10 cellular contexts compared by ENCODE assay signal in genomic region chr17:44901323-44901965, GRCh38. TPM values are rescaled to one million over a fixed set of nuclear protein-coding genes. Genes with fewer than 3 reads are reported as not detected.
DNase-seq lines count a peak whose midpoint lies in the region; TF ChIP-seq lines count a peak whose summit lies in the region.
"Had no signal": no experiment of that assay in that cellular context is flagged by ENCODE, and none has a peak within 500 bp of the region (broad histone marks: within the 10 kb centered on the region; RNA-seq: fewer than 3 reads in every experiment).

No MANE protein-coding gene starts in this region.

- H3K4me3 ChIP-seq in BJ (ENCODE audit: low read depth, low read length) (no peak overlapping the region), adrenal gland (no peak overlapping the region)
- H3K4me3 ChIP-seq: skin epidermis, thoracic aorta had no signal

- intact Hi-C loops in adrenal gland (cut with DNase I) (no loop called here), head of caudate nucleus (cut with DNase I) (no loop called here)

- no peak for TF ChIP-seq POLR2A in adrenal gland (IDR thresholded peaks at IDR 0.05)

- H3K36me3 ChIP-seq in BJ (ENCODE audit: control insufficient read depth, insufficient read depth, low read length), result no peaks in the 10 kb centered on the region
- H3K36me3 ChIP-seq in adrenal gland (replicated peaks in 1 of 2), result no peaks in the 10 kb centered on the region
- H3K36me3 ChIP-seq: thoracic aorta had no signal

- H3K27ac ChIP-seq in adrenal gland, result peak overlapping the region; percentile 55 to 97 (median 70)
- H3K27ac ChIP-seq: thoracic aorta had no signal

- 46 to 60% (median 56%) methylated on average over 5 of the region's 5 CpGs for WGBS in adrenal gland, 4 donors

- POLR2A ChIA-PET in BJ (lab: Charles Lee), result no interaction called here

- H3K27me3 ChIP-seq in BJ (ENCODE audit: control insufficient read depth, insufficient read depth, low read length), result no peaks in the 10 kb centered on the region
- H3K27me3 ChIP-seq in adrenal gland, result no peaks in the 10 kb centered on the region

- DNase-seq in BJ (ENCODE audit: low read depth), result no peak
- peak; percentile 92 for DNase-seq in LHCN-M2 (ENCODE audit: low read depth)
- peak in 3 of 7 donors; percentile 22 to 42 (median 34) for DNase-seq in adrenal gland
- DNase-seq in kidney tubule cell (ENCODE audit: low spot score), result peak; percentile 52
- DNase-seq in NCI-H345 (lab: John Stamatoyannopoulos, UW), result no peak
- no peak for DNase-seq in pons (ENCODE audit: low spot score)
- no peak for DNase-seq in head of caudate nucleus
- no peak for DNase-seq in stimulated activated CD8-positive, alpha-beta memory T cell treated with anti-CD3 and anti-CD28 coated beads, Interleukin-4, amount 100 ng/mL, for 48 hours

- H3K9me3 ChIP-seq in adrenal gland (replicated peaks in 1 of 3), result no peaks in the 10 kb centered on the region
- H3K9me3 ChIP-seq: thoracic aorta had no signal

- TF ChIP-seq CTCF in BJ (IDR thresholded peaks at IDR 0.05; ENCODE audit: insufficient read depth, low read depth, low read length) (peak; percentile 42), adrenal gland (IDR thresholded peaks at IDR 0.05) (peak in 3 of 6 experiments; percentile 6 to 21 (median 19))

- CTCF ChIA-PET in BJ (lab: Yijun Ruan, JAX), result interaction anchor here (0.8 to 6.8 kb wide), 17 partner anchors 8 to 251 kb away, joined by 3 to 63 read pairs (median 4); partner anchors contain the start of gene ACBD4

- peaks cover 24 to 34% of the 10 kb centered on the region in 2 donors for H3K4me1 ChIP-seq in adrenal gland (replicated peaks in 1 of 2)

RNA-seq across cellular contexts. Expression of gene EFTUD2, which starts 2.2 kb away (rescaled TPM):
- polyA plus RNA-seq in BJ (2011; rRNA removed), result 72.0 and 121 TPM in 2 replicates
- 88.1 and 105 TPM in 2 replicates for polyA minus RNA-seq in BJ (2011; rRNA and poly(A)+ RNA removed)
- total RNA-seq in LHCN-M2 (2014; rRNA removed), result 106 and 107 TPM in 2 replicates
- 112 TPM for polyA plus RNA-seq in LHCN-M2 (2012)
- total RNA-seq in adrenal gland, result 100 to 1,000 TPM in 2 of 8 donors, 10 to 100 TPM in 6; 51.2 to 104 (median 87.2) TPM
- 100 to 1,000 TPM in 1 of 3 donors, 10 to 100 TPM in 2; 30.5 to 122 (median 45.8) TPM for polyA plus RNA-seq in adrenal gland

RNA-seq across cellular contexts. Expression of gene GFAP, which starts 13.9 kb away (rescaled TPM):
- polyA plus RNA-seq in BJ (2011; rRNA removed) (0.13 and 0.23 TPM in 2 replicates), adrenal gland (1 to 10 TPM in 1 of 3 donors, under 1 TPM in 2; 0.62 to 3.2 (median 0.98) TPM)
- 0.09 and 0.10 TPM in 2 replicates for polyA minus RNA-seq in BJ (2011; rRNA and poly(A)+ RNA removed)
- total RNA-seq in LHCN-M2 (2014; rRNA removed) (0.29 TPM in 1 of 2 replicates, not detected in the other), adrenal gland (1 to 10 TPM in 6 of 8 donors, under 1 TPM in 1, not detected in 1; 0.88 to 9.1 (median 1.6) TPM)
- polyA plus RNA-seq in LHCN-M2 (2012), result 0.04 TPM

RNA-seq across cellular contexts. Expression of gene KIF18B, which starts 46.1 kb away (rescaled TPM):
- polyA plus RNA-seq in BJ (2011; rRNA removed) (5.5 and 10.6 TPM in 2 replicates), adrenal gland (under 1 TPM; 0.20 to 0.46 (median 0.24) TPM)
- polyA minus RNA-seq in BJ (2011; rRNA and poly(A)+ RNA removed), result 21.8 and 25.9 TPM in 2 replicates
- total RNA-seq in LHCN-M2 (2014; rRNA removed) (12.1 and 14.7 TPM in 2 replicates), adrenal gland (1 to 10 TPM in 2 of 8 donors, under 1 TPM in 5, not detected in 1; 0.21 to 1.3 (median 0.83) TPM)
- polyA plus RNA-seq in LHCN-M2 (2012), result 7.4 TPM

RNA-seq across cellular contexts. Expression of gene HIGD1B, which starts 53.8 kb away (rescaled TPM):
- polyA plus RNA-seq in BJ (2011; rRNA removed) (not detected in 2 replicates), adrenal gland (1 to 10 TPM in 2 of 3 donors, not detected in 1; 1.7 to 7.1 TPM)
- polyA minus RNA-seq in BJ (2011; rRNA and poly(A)+ RNA removed), result not detected in 2 replicates
- total RNA-seq in LHCN-M2 (2014; rRNA removed) (not detected in 2 replicates), adrenal gland (under 1 TPM in 1 of 8 donors, not detected in 7; 0.50 TPM)
- polyA plus RNA-seq in LHCN-M2 (2012), result not detected

Comparison
In these comparisons a context has a peak if more than half of its experiments do, and no peak if none do; other contexts are left out.
1. DNase-seq: peak in LHCN-M2 (single experiment) and kidney tubule cell (single experiment); none in BJ (single experiment), NCI-H345 (single experiment), pons (single experiment), head of caudate nucleus (0 of 42) and stimulated activated CD8-positive, alpha-beta memory T cell treated with anti-CD3 and anti-CD28 coated beads, Interleukin-4, amount 100 ng/mL, for 48 hours (single experiment).